1 cellular context compared by ENCODE assay signal in genomic region chr2:131105950-131106801, GRCh38.
TF ChIP-seq lines count a peak whose summit lies in the region.

No MANE protein-coding gene starts in this region.

TF ChIP-seq in HepG2, 621 proteins besides CTCF, POLR2A, EP300 and RAD21 (continued from another document and continues in another):
- TF ChIP-seq ZGPAT (CRISPR knock-in tag; IDR thresholded peaks at IDR 0.05) = peak; percentile 42; the same call in 1 of the 2 replicates
- no peak for TF ChIP-seq NCOA2 (CRISPR knock-in tag; IDR thresholded peaks at IDR 0.05)
- no peak for TF ChIP-seq ZNF138 (CRISPR knock-in tag; IDR thresholded peaks at IDR 0.05; ENCODE audit: low read depth)
- peak; percentile 71 for TF ChIP-seq BHLHE40 (IDR thresholded peaks at IDR 0.05; ENCODE audit: low read length)
- TF ChIP-seq MTA1 (CRISPR knock-in tag; IDR thresholded peaks at IDR 0.05; ENCODE audit: borderline replicate concordance) = peak; percentile 47; the same call in 1 of the 2 replicates
- TF ChIP-seq MXD4 (CRISPR knock-in tag; IDR thresholded peaks at IDR 0.05) = peak; percentile 62; the same call in 1 of the 2 replicates
- TF ChIP-seq TBX2 (CRISPR knock-in tag; IDR thresholded peaks at IDR 0.05; ENCODE audit: borderline replicate concordance) = 0 out of 2 replicates have a peak, but pooled peaks have one; percentile 22
- no peak for TF ChIP-seq ZNF639 (CRISPR knock-in tag; conservative IDR thresholded peaks at IDR 0.05)
- TF ChIP-seq SOX13 (IDR thresholded peaks at IDR 0.05) = no peak
- TF ChIP-seq SOX13 (CRISPR knock-in tag; conservative IDR thresholded peaks at IDR 0.05 in 1 of 2, IDR thresholded peaks at IDR 0.05 in 1 of 2) = peak in 1 of 2 experiments; percentile 45; a peak in 2 of 4 replicates
- peak; percentile 44; the same call in 1 of the 2 replicates for TF ChIP-seq TFDP2 (CRISPR knock-in tag; IDR thresholded peaks at IDR 0.05)
- TF ChIP-seq ATF3 (CRISPR knock-in tag; IDR thresholded peaks at IDR 0.05) = no peak
- peak; percentile 44 for TF ChIP-seq FOSL2 (CRISPR knock-in tag; IDR thresholded peaks at IDR 0.05)
- 0 out of 2 replicates have a peak, but pooled peaks have one; percentile 18 for TF ChIP-seq RCOR2 (CRISPR knock-in tag; IDR thresholded peaks at IDR 0.05)
- peak; percentile 26; the same call in 1 of the 2 replicates for TF ChIP-seq SOX5 (CRISPR knock-in tag; IDR thresholded peaks at IDR 0.05; ENCODE audit: borderline replicate concordance)
- TF ChIP-seq ZMAT3 (CRISPR knock-in tag; conservative IDR thresholded peaks at IDR 0.05) = no peak
- no peak for TF ChIP-seq ZNF260 (CRISPR knock-in tag; IDR thresholded peaks at IDR 0.05; ENCODE audit: borderline replicate concordance, low read depth)
- TF ChIP-seq CREB1 (IDR thresholded peaks at IDR 0.05) = no peak
- peak; percentile 70 for TF ChIP-seq CREB1 (CRISPR knock-in tag; IDR thresholded peaks at IDR 0.05)
- no peak for TF ChIP-seq HIVEP1 (CRISPR knock-in tag; IDR thresholded peaks at IDR 0.05)
- TF ChIP-seq SMARCE1 (IDR thresholded peaks at IDR 0.05; ENCODE audit: borderline replicate concordance) = no peak
- peak; percentile 73; the same call in 1 of the 2 replicates for TF ChIP-seq ZBTB25 (CRISPR knock-in tag; IDR thresholded peaks at IDR 0.05)
- TF ChIP-seq ZNF788 (CRISPR knock-in tag; IDR thresholded peaks at IDR 0.05; ENCODE audit: borderline replicate concordance) = peak; percentile 63
- TF ChIP-seq MXI1 (IDR thresholded peaks at IDR 0.05; ENCODE audit: borderline replicate concordance, low read depth, low read length) = peak; percentile 83; the same call in 2 of the 3 replicates
- TF ChIP-seq USF2 (IDR thresholded peaks at IDR 0.05; ENCODE audit: low read depth, low read length) = peak; percentile 81
- peak; percentile 88; the same call in 1 of the 2 replicates for TF ChIP-seq USF2 (CRISPR knock-in tag; IDR thresholded peaks at IDR 0.05; ENCODE audit: borderline replicate concordance)
- TF ChIP-seq ATRX (CRISPR knock-in tag; IDR thresholded peaks at IDR 0.05; ENCODE audit: borderline replicate concordance) = peak; percentile 58; the same call in 1 of the 2 replicates
- TF ChIP-seq E2F2 (CRISPR knock-in tag; IDR thresholded peaks at IDR 0.05; ENCODE audit: borderline replicate concordance) = no peak
- TF ChIP-seq SOX6 (IDR thresholded peaks at IDR 0.05) = no peak
- TF ChIP-seq SOX6 (CRISPR knock-in tag; IDR thresholded peaks at IDR 0.05) = peak; percentile 61
- TF ChIP-seq ERF (CRISPR knock-in tag; IDR thresholded peaks at IDR 0.05) = peak; percentile 57; the same call in 1 of the 2 replicates
- 0 out of 2 replicates have a peak, but pooled peaks have one; percentile 81 for TF ChIP-seq IRF1 (CRISPR knock-in tag; IDR thresholded peaks at IDR 0.05; ENCODE audit: low read depth)
- 0 out of 2 replicates have a peak, but pooled peaks have one; percentile 33 for TF ChIP-seq ZBTB4 (CRISPR knock-in tag; IDR thresholded peaks at IDR 0.05; ENCODE audit: borderline replicate concordance)
- TF ChIP-seq KDM1A (CRISPR knock-in tag; IDR thresholded peaks at IDR 0.05) = no peak
- TF ChIP-seq RBM22 (optimal IDR thresholded peaks at IDR 0.05; ENCODE audit: low read length) = peak; percentile 60
- no peak for TF ChIP-seq ZBTB10 (CRISPR knock-in tag; IDR thresholded peaks at IDR 0.05; ENCODE audit: borderline replicate concordance)
- TF ChIP-seq ZNF580 (CRISPR knock-in tag; IDR thresholded peaks at IDR 0.05; ENCODE audit: borderline replicate concordance, low read depth) = 0 out of 2 replicates have a peak, but pooled peaks have one; percentile 51
- no peak for TF ChIP-seq ETS1 (CRISPR knock-in tag; IDR thresholded peaks at IDR 0.05)
- TF ChIP-seq ZNF143 (CRISPR knock-in tag; IDR thresholded peaks at IDR 0.05) = no peak
- peak; percentile 51; the same call in 1 of the 2 replicates for TF ChIP-seq KAT8 (CRISPR knock-in tag; IDR thresholded peaks at IDR 0.05)
- no peak for TF ChIP-seq GPBP1L1 (CRISPR knock-in tag; IDR thresholded peaks at IDR 0.05)
- no peak for TF ChIP-seq NCOA5 (CRISPR knock-in tag; IDR thresholded peaks at IDR 0.05)
